Comparison of ENCODE assay signal across 26 cellular contexts in genomic region chr18:56678836-56679565, GRCh38. TPM values are rescaled to one million over a fixed set of nuclear protein-coding genes. Genes with fewer than 3 reads are reported as not detected.
DNase-seq lines count a peak whose midpoint lies in the region; ATAC-seq and TF ChIP-seq lines count a peak whose summit lies in the region.
"Had no signal": no experiment of that assay in that cellular context is flagged by ENCODE, and none has a peak within 500 bp of the region (broad histone marks: within the 10 kb centered on the region; RNA-seq: fewer than 3 reads in every experiment).

No MANE protein-coding gene starts in this region.

- H4K91ac ChIP-seq in IMR-90 (ENCODE audit: insufficient read depth, low read depth, low read length) = no peak overlapping the region

- no peak overlapping the region for H3K9ac ChIP-seq in IMR-90 (ENCODE audit: low read depth, low read length)
- H3K9ac ChIP-seq: BLaER1 had no signal

- no peaks in the 10 kb centered on the region for H3K27me3 ChIP-seq in IMR-90 (ENCODE audit: control insufficient read depth, insufficient read depth, low read length)
- H3K27me3 ChIP-seq: BLaER1, heart left ventricle had no signal

- no peak overlapping the region for H4K8ac ChIP-seq in IMR-90 (ENCODE audit: low read depth in 2 of 2, low read length in 2 of 2)

- no peaks in the 10 kb centered on the region for H3K9me3 ChIP-seq in IMR-90 (ENCODE audit: control insufficient read depth, insufficient read depth, low read length)
- H3K9me3 ChIP-seq: Caco-2 had no signal

- BruUV-seq in IMR-90 (replicated peaks; lab: Mats Ljungman, UMichigan) = no TSS peak

- no peak overlapping the region for H2BK5ac ChIP-seq in IMR-90 (ENCODE audit: low read depth, low read length, poor library complexity, severe bottlenecking)

- CTCF ChIA-PET in IMR-90 (lab: Yijun Ruan, JAX) = no interaction called here

- no peak overlapping the region for H3K18ac ChIP-seq in IMR-90 (ENCODE audit: low read depth, low read length)

- in situ Hi-C loops in IMR-90 (cut with MboI; ENCODE audit: low sequenced_read_pairs) = no loop called here

- DNase-seq in IMR-90 = peak; percentile 6
- DNase-seq in caudate nucleus (lab: John Stamatoyannopoulos, UW) = peak in 1 of 61 donors; percentile 1
- DNase-seq in iris pigment epithelial cell (ENCODE audit: low read depth) = peak; percentile 6
- DNase-seq in superior temporal gyrus (ENCODE audit: extremely low spot score) = peak; percentile 73
- DNase-seq in cardiac septum (ENCODE audit: low spot score) = no peak
- DNase-seq: activated CD4-positive, alpha-beta T cell treated with anti-CD3 and anti-CD28 coated beads for 36 hours; activated CD8-positive, alpha-beta T cell treated with anti-CD3 and anti-CD28 coated beads, Interleukin-2, amount 10 ng/mL, durations not matched to agents 7 days and 5 days; activated naive CD4-positive, alpha-beta T cell treated with anti-CD3 and anti-CD28 coated beads for 36 hours; Caco-2; effector memory CD4-positive, alpha-beta T cell; GDM1; heart left ventricle; kidney; NCI-H1092 treated with DMSO at 0.1 percent for 48 hours; NCI-H187; NCI-H446 treated with DMSO at 0.1 percent for 48 hours; NCI-H82; SIG-M5; small intestine; stimulated activated naive CD4-positive, alpha-beta T cell; SW 1271 had no signal

- no peak overlapping the region for H2AK5ac ChIP-seq in IMR-90 (ENCODE audit: low read depth, low read length)

- H3K27ac ChIP-seq in IMR-90 (ENCODE audit: insufficient read depth, low read length) = no peak overlapping the region
- peak overlapping the region; percentile 85 for H3K27ac ChIP-seq in caudate nucleus (ENCODE audit: low read depth, low read length)
- H3K27ac ChIP-seq: BLaER1, heart left ventricle had no signal

- no peak overlapping the region for H4K5ac ChIP-seq in IMR-90 (ENCODE audit: low read depth, low read length)

- no CpG with 5 or more reads among the region's 4 CpGs for WGBS in IMR-90 (ENCODE audit: extremely low coverage in 2 of 2, insufficient read length in 1 of 2), 2 experiments

- no peaks in the 10 kb centered on the region for H4K20me1 ChIP-seq in IMR-90 (ENCODE audit: insufficient read depth, low read length)
- H4K20me1 ChIP-seq: BLaER1 had no signal

- no peaks in the 10 kb centered on the region for H3K4me1 ChIP-seq in IMR-90 (ENCODE audit: control insufficient read depth, insufficient read depth, low read length)
- H3K4me1 ChIP-seq: BLaER1, Caco-2 had no signal

- H3K36me3 ChIP-seq in IMR-90 (ENCODE audit: control insufficient read depth, insufficient read depth, low read length) = no peaks in the 10 kb centered on the region
- H3K36me3 ChIP-seq: BLaER1 had no signal

- H3K56ac ChIP-seq in IMR-90 (ENCODE audit: extremely low read depth, insufficient read depth, low read length) = no peak overlapping the region

- H3K4ac ChIP-seq in IMR-90 (ENCODE audit: low read depth, low read length) = no peak overlapping the region

- no peak overlapping the region; the same call in 1 of the 2 replicates for H3K23ac ChIP-seq in IMR-90 (ENCODE audit: low read depth, low read length)

- H2BK20ac ChIP-seq in IMR-90 (ENCODE audit: low read depth, low read length) = no peak overlapping the region

- POLR2A ChIA-PET in IMR-90 (lab: Charles Lee; ENCODE audit: unreplicated experiment) = no interaction called here

- intact Hi-C loops in IMR-90 (cut with micrococcal nuclease) = no loop called here
- intact Hi-C loops in cardiac septum (cut with DNase I) = no loop called here

- H2BK15ac ChIP-seq in IMR-90 (ENCODE audit: low read depth, low read length) = no peak overlapping the region

- no peak overlapping the region for H2BK120ac ChIP-seq in IMR-90 (ENCODE audit: low read depth, low read length)

- no peak overlapping the region for H3K14ac ChIP-seq in IMR-90 (replicated peaks; ENCODE audit: low read depth, low read length)

- H3K9me1 ChIP-seq in IMR-90 (ENCODE audit: insufficient read depth, low read length) = no peaks in the 10 kb centered on the region

- TF ChIP-seq CTCF in IMR-90 (conservative IDR thresholded peaks at IDR 0.05; ENCODE audit: low read depth, low read length) = no peak

- dilution Hi-C loops in IMR-90 (cut with HindIII; ENCODE audit: low sequenced_read_pairs, unreplicated experiment) = no loop called here

- H2AFZ ChIP-seq in IMR-90 (replicated peaks; ENCODE audit: low read length, poor library complexity) = no peak overlapping the region

- no peak for ATAC-seq in IMR-90 (ENCODE audit: low read depth)
- no peak for ATAC-seq in HG02642 (IDR thresholded peaks at IDR 0.05; ENCODE audit: poor library complexity, unreplicated experiment)
- ATAC-seq in HG03378 (IDR thresholded peaks at IDR 0.05; ENCODE audit: unreplicated experiment) = no peak
- ATAC-seq: activated CD4-positive, alpha-beta T cell treated with anti-CD3 and anti-CD28 coated beads for 36 hours; activated CD8-positive, alpha-beta T cell treated with anti-CD3 and anti-CD28 coated beads, Interleukin-2, amount 10 ng/mL, durations not matched to agents 7 days and 5 days; HCT116; heart left ventricle had no signal

- peaks cover 0 to 3% of the 10 kb centered on the region in 2 experiments; a peak in 3 of 4 replicates for H3K79me1 ChIP-seq in IMR-90 (ENCODE audit: low read depth in 1 of 2, low read length in 2 of 2)

- no peak overlapping the region for H2AK9ac ChIP-seq in IMR-90 (replicated peaks; ENCODE audit: low read depth, low read length, poor library complexity)

- no peak overlapping the region for H3K4me2 ChIP-seq in IMR-90 (ENCODE audit: low read depth, low read length)
- H3K4me2 ChIP-seq: BLaER1 had no signal

- no peak for TF ChIP-seq POLR2A in IMR-90 (IDR thresholded peaks at IDR 0.05; ENCODE audit: low read depth, low read length)

- no peak overlapping the region for H3K4me3 ChIP-seq in IMR-90 (ENCODE audit: insufficient read depth, low read depth, low read length)
- H3K4me3 ChIP-seq: BLaER1, heart left ventricle, lung had no signal

- no peak for TF ChIP-seq RAD21 in IMR-90 (IDR thresholded peaks at IDR 0.05; ENCODE audit: low read length)

TF ChIP-seq in IMR-90, 13 proteins besides CTCF, POLR2A, EP300 and RAD21:
- no peak for TF ChIP-seq RCOR1 (IDR thresholded peaks at IDR 0.05; ENCODE audit: insufficient replicate concordance, low read length)
- TF ChIP-seq CEBPB (IDR thresholded peaks at IDR 0.05; ENCODE audit: low read depth, low read length) = no peak
- no peak for TF ChIP-seq FOS (IDR thresholded peaks at IDR 0.05; ENCODE audit: low read depth, low read length)
- no peak for TF ChIP-seq USF2 (IDR thresholded peaks at IDR 0.05; ENCODE audit: low read depth, low read length)
- no peak for TF ChIP-seq NFE2L2 (IDR thresholded peaks at IDR 0.05; ENCODE audit: low read depth, low read length)
- TF ChIP-seq BHLHE40 (IDR thresholded peaks at IDR 0.05; ENCODE audit: low read depth, low read length) = no peak
- TF ChIP-seq ELK1 (IDR thresholded peaks at IDR 0.05; ENCODE audit: borderline replicate concordance, low read depth, low read length) = no peak
- no peak for TF ChIP-seq CHD1 (IDR thresholded peaks at IDR 0.05; ENCODE audit: low read depth, low read length)
- TF ChIP-seq MXI1 (IDR thresholded peaks at IDR 0.05; ENCODE audit: borderline replicate concordance, low read depth, low read length) = no peak
- no peak for TF ChIP-seq MAZ (IDR thresholded peaks at IDR 0.05; ENCODE audit: borderline replicate concordance, low read depth, low read length)
- no peak for TF ChIP-seq MAFK (IDR thresholded peaks at IDR 0.05; ENCODE audit: low read depth, low read length)
- TF ChIP-seq RFX5 (IDR thresholded peaks at IDR 0.05; ENCODE audit: low read depth, low read length) = no peak
- TF ChIP-seq SMC3 (IDR thresholded peaks at IDR 0.05; ENCODE audit: low read depth, low read length) = no peak

RNA-seq across cellular contexts. Expression of gene WDR7, which starts 27.8 kb away (rescaled TPM):
- total RNA-seq in IMR-90 (2012; rRNA removed) (18.6 and 23.3 TPM in 2 replicates), cardiac septum (28.0 TPM)
- polyA plus RNA-seq in IMR-90 (2012; rRNA removed) = 3.7 and 8.2 TPM in 2 replicates
- 1.4 and 1.9 TPM in 2 replicates for polyA plus RNA-seq in IMR-90 (2012; cell fraction: cytosol; rRNA removed)
- polyA plus RNA-seq in IMR-90 (2012; cell fraction: nucleus; rRNA removed; ENCODE audit: low replicate concordance) = 2.3 and 3.7 TPM in 2 replicates

RNA-seq across cellular contexts. Expression of gene TXNL1, which starts 40.6 kb away (rescaled TPM):
- total RNA-seq in IMR-90 (2012; rRNA removed) (38.7 and 72.2 TPM in 2 replicates), cardiac septum (68.3 TPM)
- polyA plus RNA-seq in IMR-90 (2012; rRNA removed) = 55.8 and 62.5 TPM in 2 replicates
- 6.4 and 10.7 TPM in 2 replicates for polyA plus RNA-seq in IMR-90 (2012; cell fraction: cytosol; rRNA removed)
- 3.1 and 17.4 TPM in 2 replicates for polyA plus RNA-seq in IMR-90 (2012; cell fraction: nucleus; rRNA removed; ENCODE audit: low replicate concordance)
